In the genomic region with DNA sequence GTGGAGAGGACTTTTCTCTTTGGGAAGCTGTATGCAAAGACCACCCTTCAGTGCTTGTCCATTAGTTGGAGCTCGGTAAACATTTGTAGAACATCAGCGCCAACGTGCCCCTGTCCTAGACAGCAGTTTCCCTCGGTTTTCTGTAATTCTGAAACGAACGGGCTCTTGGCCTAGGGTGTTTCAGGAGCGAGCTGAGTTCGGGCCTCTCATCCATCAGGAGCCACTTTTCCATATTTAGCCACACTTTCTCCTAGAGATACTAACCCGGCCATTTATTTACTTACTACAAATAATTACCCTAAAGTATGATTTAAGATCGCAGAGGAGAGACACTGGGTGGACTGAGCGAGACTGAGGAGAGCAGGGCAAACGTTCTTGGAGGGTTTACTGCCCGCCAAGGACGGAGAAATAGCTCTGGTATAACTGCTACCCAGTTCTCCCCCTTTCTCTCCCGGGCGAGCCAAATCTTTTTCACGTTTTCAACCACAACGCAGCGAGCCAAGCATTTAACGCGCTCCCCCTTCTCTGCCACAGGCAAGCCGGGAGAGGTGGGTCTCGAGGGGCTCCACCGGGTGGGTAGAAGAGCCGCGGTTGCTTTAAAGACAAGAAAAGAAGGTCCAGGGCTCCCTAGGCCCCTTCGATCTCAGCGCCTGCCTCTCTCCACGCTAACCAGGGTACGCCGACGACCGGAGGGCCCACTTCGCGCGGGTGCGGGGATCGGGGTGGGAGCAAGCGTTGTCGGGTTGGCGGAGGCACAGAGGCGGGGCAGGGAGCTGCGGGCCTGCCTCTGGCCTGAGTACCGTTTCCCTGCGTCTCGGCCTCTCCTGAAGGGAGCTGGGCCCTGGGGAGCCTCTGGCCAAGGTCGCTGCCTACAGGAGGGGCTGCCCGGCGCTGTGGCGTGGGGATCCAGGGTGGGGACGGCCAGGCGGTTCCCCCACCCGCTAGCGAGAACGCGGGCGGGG, we compare ENCODE assay signal across 1 cellular context.
TF ChIP-seq lines count a peak whose summit lies in the region.

No MANE protein-coding gene starts in this region.

TF ChIP-seq in H1, 55 proteins besides CTCF, POLR2A, EP300 and RAD21:
- TF ChIP-seq EZH2 (IDR thresholded peaks at IDR 0.05; ENCODE audit: low read depth, low read length, severe bottlenecking), result peak; percentile 97
- TF ChIP-seq SUZ12 (IDR thresholded peaks at IDR 0.05; ENCODE audit: low read length), result peak; percentile 96
- peak; percentile 73 for TF ChIP-seq CBX8 (IDR thresholded peaks at IDR 0.05; ENCODE audit: borderline replicate concordance, low read depth, low read length)
- TF ChIP-seq GTF2F1 (IDR thresholded peaks at IDR 0.05; ENCODE audit: borderline replicate concordance, low read depth, low read length), result no peak
- no peak for TF ChIP-seq TBP (IDR thresholded peaks at IDR 0.05; ENCODE audit: low read depth, low read length)
- no peak for TF ChIP-seq SAP30 (IDR thresholded peaks at IDR 0.05; ENCODE audit: insufficient read depth, insufficient replicate concordance, low read length)
- TF ChIP-seq RNF2 (IDR thresholded peaks at IDR 0.05; ENCODE audit: borderline replicate concordance, low read depth, low read length, missing control alignments, poor library complexity, severe bottlenecking), result peak; percentile 98
